ENCODE assay signal across 13 cellular contexts in the genomic region with DNA sequence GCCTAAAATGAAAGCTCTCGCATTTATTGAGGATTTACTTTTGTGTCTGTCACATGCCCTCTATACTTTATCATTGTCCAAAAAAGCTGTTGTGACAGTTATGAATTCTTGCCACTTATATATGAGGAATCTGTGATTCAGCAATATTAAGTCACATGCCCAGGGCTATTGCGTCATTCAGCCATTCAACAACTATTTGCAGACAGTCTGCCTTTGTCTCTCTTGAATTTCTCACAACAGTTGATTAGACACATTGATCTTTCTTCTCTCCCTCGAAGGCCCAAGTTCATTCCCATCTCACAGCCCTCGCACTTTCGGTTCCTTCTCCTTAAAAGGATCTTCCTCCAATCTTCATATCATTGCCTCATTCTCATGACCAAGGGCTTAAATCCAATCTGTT.
DNase-seq lines count a peak whose midpoint lies in the region; ATAC-seq, FAIRE-seq and TF ChIP-seq lines count a peak whose summit lies in the region.
"Had no signal": no experiment of that assay in that cellular context is flagged by ENCODE, and none has a peak within 500 bp of the region (broad histone marks: within the 10 kb centered on the region; RNA-seq: fewer than 3 reads in every experiment).

No MANE protein-coding gene starts in this region.

- TF ChIP-seq CTCF in PC-3 (conservative IDR thresholded peaks at IDR 0.05; ENCODE audit: low read depth, low read length) (no peak), retinal pigment epithelial cell (conservative IDR thresholded peaks at IDR 0.05; ENCODE audit: low read depth, low read length) (no peak)

- no peaks in the 10 kb centered on the region for H3K79me2 ChIP-seq in PC-3 (ENCODE audit: low read length)

- intact Hi-C loops in PC-3 (cut with micrococcal nuclease) = no loop called here

- no peaks in the 10 kb centered on the region for H3F3A ChIP-seq in PC-3 (ENCODE audit: low read length, unreplicated experiment)

- POLR2A ChIA-PET in PC-3 (lab: Charles Lee; ENCODE audit: unreplicated experiment) = no interaction called here

- no peaks in the 10 kb centered on the region for H3K27me3 ChIP-seq in PC-3 (ENCODE audit: low read length)
- H3K27me3 ChIP-seq: stomach had no signal

- ATAC-seq in PC-3 = no peak
- peak; percentile 77 for ATAC-seq in esophagus mucosa
- no peak for ATAC-seq in GM21528 (IDR thresholded peaks at IDR 0.05; ENCODE audit: low FRiP score, unreplicated experiment)
- no peak for ATAC-seq in HG03457 (IDR thresholded peaks at IDR 0.05; ENCODE audit: unreplicated experiment)
- no peak for ATAC-seq in HG03045 (IDR thresholded peaks at IDR 0.05; ENCODE audit: unreplicated experiment)
- ATAC-seq: activated CD4-positive, alpha-beta T cell treated with anti-CD3 and anti-CD28 coated beads for 36 hours; right cardiac atrium had no signal

- FAIRE-seq in H54 (lab: Jason Lieb, UNC) = peak; percentile 33

- no peaks in the 10 kb centered on the region for H3K4me1 ChIP-seq in PC-3 (ENCODE audit: insufficient read depth, low read length)
- H3K4me1 ChIP-seq: Caco-2, stomach had no signal

- no peak overlapping the region for H3K27ac ChIP-seq in PC-3 (ENCODE audit: low read length)
- H3K27ac ChIP-seq: stomach had no signal

- H3K9me2 ChIP-seq in PC-3 (replicated peaks; ENCODE audit: low read length) = no peaks in the 10 kb centered on the region

- no peaks in the 10 kb centered on the region for H3K36me3 ChIP-seq in PC-3 (ENCODE audit: low read depth, low read length)
- H3K36me3 ChIP-seq: stomach had no signal

- DNase-seq in H54 (ENCODE audit: insufficient read length, low spot score) (no peak), PC-3 (peak; percentile 46), retinal pigment epithelial cell (ENCODE audit: low read depth) (peak; percentile 30)
- DNase-seq: activated CD4-positive, alpha-beta T cell treated with anti-CD3 and anti-CD28 coated beads for 36 hours; Caco-2; NCI-H1436; NCI-H748 treated with DMSO at 0.1 percent for 48 hours; stomach had no signal

- no peaks in the 10 kb centered on the region for H3K9me3 ChIP-seq in PC-3 (ENCODE audit: low read length)
- H3K9me3 ChIP-seq: Caco-2, stomach had no signal

- no peak overlapping the region for H3K4me2 ChIP-seq in PC-3 (ENCODE audit: low read length)

- no TSS peak for BruUV-seq in PC-3 (replicated peaks; lab: Mats Ljungman, UMichigan)

- no peak overlapping the region for H3K4me3 ChIP-seq in PC-3 (ENCODE audit: low read length)
- no peak overlapping the region for H3K4me3 ChIP-seq in retinal pigment epithelial cell (ENCODE audit: low read length)
- H3K4me3 ChIP-seq: stomach had no signal

- CTCF ChIA-PET in PC-3 (lab: Charles Lee) = no interaction called here

- H4K20me1 ChIP-seq in PC-3 (ENCODE audit: low read length) = no peaks in the 10 kb centered on the region

- H2AFZ ChIP-seq in PC-3 (ENCODE audit: low read length) = no peak overlapping the region

- TF ChIP-seq POLR2A in H54 (IDR thresholded peaks at IDR 0.05; ENCODE audit: low read depth, low read length) = no peak

- H3K9ac ChIP-seq in PC-3 (ENCODE audit: low read length) = no peak overlapping the region
